ENCODE assay signal across 9 cellular contexts in the genomic region with DNA sequence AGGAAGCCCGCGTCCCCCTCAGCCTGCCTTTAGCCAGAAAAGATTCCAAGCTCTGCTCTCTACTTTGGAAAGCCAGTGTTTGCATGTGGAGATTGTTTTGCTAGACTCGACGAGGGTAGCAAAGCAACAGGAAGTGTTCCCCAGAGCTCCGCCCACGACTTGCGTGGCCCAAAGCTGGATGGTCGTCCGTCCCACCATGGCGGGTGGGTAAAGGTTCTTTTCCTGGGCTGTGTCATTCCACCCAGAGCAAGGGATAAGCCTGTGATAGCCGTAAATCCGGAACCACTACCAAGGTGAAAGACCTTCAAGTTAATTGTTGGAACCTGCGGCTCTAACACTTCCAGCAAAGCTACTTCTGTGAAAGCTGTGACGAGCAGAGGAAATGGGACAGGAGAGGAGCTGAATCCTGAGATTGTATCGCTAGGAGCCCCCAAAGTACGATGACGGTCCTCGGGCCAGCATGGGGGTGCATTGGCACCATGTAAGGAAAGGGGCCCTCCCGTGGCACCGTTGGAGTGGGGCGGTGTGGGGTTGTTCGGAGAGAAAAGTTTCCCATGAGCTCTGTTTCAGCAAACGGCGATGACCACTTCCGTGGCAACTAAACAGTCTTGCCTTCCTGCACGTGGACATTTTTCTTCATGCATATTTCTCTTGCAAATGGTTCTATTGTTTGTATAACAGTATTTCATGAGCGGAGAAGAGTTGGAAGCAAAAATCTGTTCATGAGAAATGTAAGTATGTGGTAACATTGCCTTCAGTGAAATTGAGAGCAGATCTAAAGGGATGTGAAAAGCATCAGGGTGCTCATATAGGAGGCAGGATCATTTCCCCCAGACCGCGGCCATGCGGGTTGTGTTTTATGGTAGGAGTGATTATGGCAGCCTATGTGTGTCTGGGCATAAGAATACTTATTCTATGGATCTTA. TPM values are rescaled to one million over a fixed set of nuclear protein-coding genes. Genes with fewer than 3 reads are reported as not detected.
DNase-seq lines count a peak whose midpoint lies in the region; ATAC-seq and TF ChIP-seq lines count a peak whose summit lies in the region.
"Had no signal": no experiment of that assay in that cellular context is flagged by ENCODE, and none has a peak within 500 bp of the region (broad histone marks: within the 10 kb centered on the region; RNA-seq: fewer than 3 reads in every experiment).

No MANE protein-coding gene starts in this region.

- peaks cover 2% of the 10 kb centered on the region for H3K9me3 Mint-ChIP-seq in glutamatergic neuron (ENCODE audit: unreplicated experiment)

- H3K9ac ChIP-seq in iPS-15b (ENCODE audit: low read depth, low read length), result peak overlapping the region; percentile 10

- H3K36me3 ChIP-seq in iPS-15b (ENCODE audit: control insufficient read depth, insufficient read depth, low read length) (no peaks in the 10 kb centered on the region), thoracic aorta (no peaks in the 10 kb centered on the region)

- no peak overlapping the region for H3K4me3 Mint-ChIP-seq in glutamatergic neuron (ENCODE audit: unreplicated experiment)

- no peak overlapping the region for H3K27ac ChIP-seq in thoracic aorta

- H3K4me1 ChIP-seq in iPS-15b (ENCODE audit: control insufficient read depth, insufficient read depth, low read length) (no peaks in the 10 kb centered on the region), thoracic aorta (ENCODE audit: control insufficient read depth in 1 of 2, low read depth in 2 of 2) (peaks cover 3 to 13% of the 10 kb centered on the region in 2 donors)

- H3K27ac Mint-ChIP-seq in glutamatergic neuron (ENCODE audit: unreplicated experiment), result no peak overlapping the region

- H3K4me3 ChIP-seq in iPS-15b (ENCODE audit: low read depth, low read length), result peak overlapping the region; percentile 65
- H3K4me3 ChIP-seq in thoracic aorta, result peak overlapping the region; percentile 73

- TF ChIP-seq CTCF in thoracic aorta (IDR thresholded peaks at IDR 0.05) (no peak), glutamatergic neuron (IDR thresholded peaks at IDR 0.05; ENCODE audit: partially characterized antibody, unreplicated experiment) (no peak)

- no peaks in the 10 kb centered on the region for H3K36me3 Mint-ChIP-seq in glutamatergic neuron (ENCODE audit: unreplicated experiment)

- no peaks in the 10 kb centered on the region for H3K9me3 ChIP-seq in iPS-15b (ENCODE audit: control insufficient read depth, insufficient read depth, low read length)
- no peaks in the 10 kb centered on the region for H3K9me3 ChIP-seq in thoracic aorta

- H3K4me1 Mint-ChIP-seq in glutamatergic neuron (ENCODE audit: low read depth, unreplicated experiment), result peaks cover 14% of the 10 kb centered on the region

- H3K27me3 ChIP-seq in iPS-15b (ENCODE audit: control insufficient read depth, insufficient read depth, low read length), result peaks cover 6% of the 10 kb centered on the region
- no peaks in the 10 kb centered on the region for H3K27me3 ChIP-seq in thoracic aorta (replicated peaks; ENCODE audit: insufficient read depth)

- DNase-seq in NCI-H748 (lab: John Stamatoyannopoulos, UW; ENCODE audit: unreplicated experiment) (peak; percentile 34), NCI-H748 treated with DMSO at 0.1 percent for 48 hours (lab: John Stamatoyannopoulos, UW) (no peak), thoracic aorta (ENCODE audit: low spot score) (no peak), NCI-H2196 (lab: John Stamatoyannopoulos, UW; ENCODE audit: unreplicated experiment) (no peak), glutamatergic neuron (no peak), NCI-H446 treated with DMSO at 0.1 percent for 48 hours (lab: John Stamatoyannopoulos, UW) (no peak)
- DNase-seq in activated CD4-positive, alpha-beta T cell treated with anti-CD3 and anti-CD28 coated beads, Interleukin-2, amount 50 U/mL, for 1 hour, result peak; percentile 26

- ATAC-seq in thoracic aorta (ENCODE audit: insufficient number of reproducible peaks, low FRiP score, low read depth), result no peak

- H3K27me3 Mint-ChIP-seq in glutamatergic neuron (ENCODE audit: unreplicated experiment), result peaks cover 1% of the 10 kb centered on the region

RNA-seq across cellular contexts. Expression of gene MX2, which starts 8.3 kb away (rescaled TPM):
- total RNA-seq in thoracic aorta (10 to 100 TPM; 22.4 to 22.9 TPM), glutamatergic neuron (ENCODE audit: unreplicated experiment) (not detected)

RNA-seq across cellular contexts. Expression of gene FAM3B, which starts 53.6 kb away (rescaled TPM):
- total RNA-seq in thoracic aorta, result 10 to 100 TPM in 1 of 2 donors, 1 to 10 TPM in 1; 1.5 to 11.8 TPM
- total RNA-seq in glutamatergic neuron (ENCODE audit: unreplicated experiment), result not detected
- total RNA-seq: LHCN-M2 had no signal

RNA-seq across cellular contexts. Expression of gene MX1, which starts 55.9 kb away (rescaled TPM):
- total RNA-seq in thoracic aorta (10 to 100 TPM; 60.0 to 79.9 TPM), glutamatergic neuron (ENCODE audit: unreplicated experiment) (1.5 TPM)

Comparison
In these comparisons a context has a peak if more than half of its experiments do, and no peak if none do; other contexts are left out.
1. DNase-seq: peak in NCI-H748 (single experiment) and activated CD4-positive, alpha-beta T cell treated with anti-CD3 and anti-CD28 coated beads, Interleukin-2, amount 50 U/mL, for 1 hour (single experiment); none in NCI-H748 treated with DMSO at 0.1 percent for 48 hours (single experiment), thoracic aorta (single experiment), NCI-H2196 (single experiment), glutamatergic neuron (single experiment) and NCI-H446 treated with DMSO at 0.1 percent for 48 hours (single experiment).
2. RNA of gene MX2, which starts 8.3 kb away (total RNA-seq): 22.4 to 22.9 TPM in thoracic aorta; not detected in glutamatergic neuron (single experiment); every median in the first group is over 10 times any median in the second.
3. RNA of gene MX1, which starts 55.9 kb away (total RNA-seq): 60.0 to 79.9 TPM in thoracic aorta; 1.5 TPM in glutamatergic neuron (single experiment); every median in the first group is over 10 times any median in the second.